ENCODE assay signal across 1 cellular context in genomic region chr18:33210575-33211189, GRCh38.
TF ChIP-seq lines count a peak whose summit lies in the region.

No MANE protein-coding gene starts in this region.

TF ChIP-seq in GM23338, 12 proteins besides CTCF, POLR2A, EP300 and RAD21 (continued from another document):
- no peak for TF ChIP-seq ZNF462 (CRISPR knock-in tag; IDR thresholded peaks at IDR 0.05)
- TF ChIP-seq ZNF114 (CRISPR knock-in tag; IDR thresholded peaks at IDR 0.05): no peak
- TF ChIP-seq EZH2phosphoT487 (IDR thresholded peaks at IDR 0.05; ENCODE audit: unreplicated experiment): no peak
- TF ChIP-seq STAT1 (IDR thresholded peaks at IDR 0.05; ENCODE audit: unreplicated experiment): no peak
- no peak for TF ChIP-seq CREB1 (CRISPR knock-in tag; IDR thresholded peaks at IDR 0.05; ENCODE audit: low read depth)
- TF ChIP-seq ZNF331 (CRISPR knock-in tag; IDR thresholded peaks at IDR 0.05; ENCODE audit: low read depth): no peak
